ENCODE assay signal across 16 cellular contexts in the genomic region with DNA sequence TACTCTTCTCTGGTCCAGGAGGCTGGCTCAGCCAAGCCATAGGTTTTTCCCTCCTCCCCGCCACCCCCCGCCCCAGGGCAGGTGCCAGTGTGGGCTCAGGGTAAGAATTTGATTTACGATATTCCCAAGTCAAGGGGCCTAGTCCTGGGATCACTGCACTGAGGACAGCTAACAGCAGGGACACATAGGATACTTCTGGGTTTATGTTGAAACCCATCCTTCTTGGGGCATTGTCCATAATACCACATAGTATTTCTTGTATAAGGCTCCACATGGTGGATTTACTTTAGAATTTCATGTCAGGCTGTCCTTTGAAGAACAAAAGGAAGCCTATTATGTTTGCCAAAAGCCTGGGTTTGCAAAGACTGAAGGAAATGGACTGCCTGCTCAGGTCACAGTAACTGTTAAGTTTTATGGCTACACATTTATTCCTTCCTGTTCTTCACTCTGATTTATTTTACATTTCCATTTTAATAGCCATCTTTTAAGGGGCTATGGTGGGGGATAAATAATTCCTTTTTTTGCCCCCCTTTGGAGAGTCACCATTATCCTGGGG. TPM values are rescaled to one million over a fixed set of nuclear protein-coding genes. Genes with fewer than 3 reads are reported as not detected.
A peak's percentile ranks its signal among the peaks of the same experiment; 100 is the strongest.
DNase-seq lines count a peak whose midpoint lies in the region; ATAC-seq, FAIRE-seq and TF ChIP-seq lines count a peak whose summit lies in the region.
"Had no signal": no experiment of that assay in that cellular context is flagged by ENCODE, and none has a peak within 500 bp of the region (broad histone marks: within the 10 kb centered on the region; RNA-seq: fewer than 3 reads in every experiment).

No MANE protein-coding gene starts in this region.

- H3K9ac ChIP-seq in BLaER1 treated with 17β-estradiol and CSF1 and Interleukin-3, amounts not matched to agents 10 nM and 100 nM = no peak overlapping the region
- H3K9ac ChIP-seq in HUES6 (ENCODE audit: low read length) = no peak overlapping the region

- H3K4me3 Mint-ChIP-seq in osteocyte (ENCODE audit: unreplicated experiment) = no peak overlapping the region
- H3K4me3 Mint-ChIP-seq: B cell; CD4-positive, alpha-beta memory T cell had no signal

- peaks cover 4% of the 10 kb centered on the region for H3K27me3 Mint-ChIP-seq in osteocyte (ENCODE audit: unreplicated experiment)

- H3K27ac Mint-ChIP-seq in osteocyte (ENCODE audit: unreplicated experiment) = peak overlapping the region; percentile 89
- H3K27ac Mint-ChIP-seq: B cell; CD4-positive, alpha-beta memory T cell had no signal

- no peaks in the 10 kb centered on the region for H3K9me3 Mint-ChIP-seq in osteocyte (ENCODE audit: unreplicated experiment)

- H3K27me3 ChIP-seq in BLaER1 treated with 17β-estradiol and CSF1 and Interleukin-3, amounts not matched to agents 10 nM and 100 nM = no peaks in the 10 kb centered on the region
- no peaks in the 10 kb centered on the region for H3K27me3 ChIP-seq in HUES6 (ENCODE audit: control insufficient read depth, insufficient read depth, low read length)

- no peak for ATAC-seq in HG03095 (IDR thresholded peaks at IDR 0.05; ENCODE audit: unreplicated experiment)
- ATAC-seq: PC-3 had no signal

- H3K9me3 ChIP-seq in BLaER1 treated with 17β-estradiol and CSF1 and Interleukin-3, amounts not matched to agents 10 nM and 100 nM (replicated peaks in 1 of 11) = peaks cover 7 to 19% (median 8%) of the 10 kb centered on the region in 11 experiments; a peak in 19 of 22 replicates
- H3K9me3 ChIP-seq in HUES6 (ENCODE audit: control insufficient read depth, insufficient read depth, low read depth, low read length) = no peaks in the 10 kb centered on the region; the same call in 1 of the 2 replicates

- peaks cover 34 to 52% (median 45%) of the 10 kb centered on the region in 10 experiments for H3K4me1 ChIP-seq in BLaER1 treated with 17β-estradiol and CSF1 and Interleukin-3, amounts not matched to agents 10 nM and 100 nM
- H3K4me1 ChIP-seq in HUES6 (ENCODE audit: control insufficient read depth, insufficient read depth, low read length) = peaks cover 29% of the 10 kb centered on the region

- no peaks in the 10 kb centered on the region for H3K36me3 Mint-ChIP-seq in osteocyte (ENCODE audit: unreplicated experiment)
- H3K36me3 Mint-ChIP-seq: CD4-positive, alpha-beta memory T cell had no signal

- H3K4me2 ChIP-seq in BLaER1 treated with 17β-estradiol and CSF1 and Interleukin-3, amounts not matched to agents 10 nM and 100 nM = peak overlapping the region in 9 of 11 experiments; percentile 51 to 79 (median 61); a peak in 18 of 22 replicates

- no peak overlapping the region for H3K4me3 ChIP-seq in BLaER1 treated with 17β-estradiol and CSF1 and Interleukin-3, amounts not matched to agents 10 nM and 100 nM
- H3K4me3 ChIP-seq in HUES6 (ENCODE audit: low read depth, low read length) = no peak overlapping the region

- no peak for TF ChIP-seq CTCF in osteocyte (IDR thresholded peaks at IDR 0.05)

- no peak for DNase-seq in osteocyte (ENCODE audit: extremely low spot score, unreplicated experiment)
- no peak for DNase-seq in GM03348 (ENCODE audit: low spot score)
- DNase-seq in GF-D8 (lab: John Stamatoyannopoulos, UW) = no peak
- DNase-seq: CD4-positive, alpha-beta memory T cell; GOT3; NCI-H1048; NCI-H1694 treated with DMSO at 0.1 percent for 48 hours; NCI-H226; NCI-H526 treated with DMSO at 0.1 percent for 48 hours; PC-3 had no signal

- H3K36me3 ChIP-seq in BLaER1 treated with 17β-estradiol and CSF1 and Interleukin-3, amounts not matched to agents 10 nM and 100 nM = no peaks in the 10 kb centered on the region
- peaks cover 64% of the 10 kb centered on the region for H3K36me3 ChIP-seq in HUES6 (ENCODE audit: control insufficient read depth, insufficient read depth, low read length)

- FAIRE-seq in endometrium (lab: Jason Lieb, UNC) = peak; percentile 95

- no peaks in the 10 kb centered on the region for H4K20me1 ChIP-seq in BLaER1 treated with 17β-estradiol and CSF1 and Interleukin-3, amounts not matched to agents 10 nM and 100 nM

- H3K4me1 Mint-ChIP-seq in osteocyte (ENCODE audit: unreplicated experiment) = peaks cover 36% of the 10 kb centered on the region
- H3K4me1 Mint-ChIP-seq: B cell; CD4-positive, alpha-beta memory T cell had no signal

- H3K27ac ChIP-seq in BLaER1 treated with 17β-estradiol and CSF1 and Interleukin-3, amounts not matched to agents 10 nM and 100 nM = 0 out of 22 replicates have a peak overlapping the region, but pooled peaks of 1 of the 11 experiments have one; percentile 1
- 0 out of 2 replicates have a peak overlapping the region, but pooled peaks have one; percentile 30 for H3K27ac ChIP-seq in HUES6 (ENCODE audit: low read depth, low read length)
- H3K27ac ChIP-seq: RWPE1 had no signal

RNA-seq across cellular contexts. Expression of a gene that starts 53.7 kb away (rescaled TPM):
- total RNA-seq in osteocyte = 1.4 and 1.5 TPM in 2 replicates
